In genomic region chr15:57054351-57054750, GRCh38 we compare ENCODE assay signal across 29 cellular contexts.
DNase-seq lines count a peak whose midpoint lies in the region; ATAC-seq and FAIRE-seq lines count a peak whose summit lies in the region.
"Had no signal": no experiment of that assay in that cellular context is flagged by ENCODE, and none has a peak within 500 bp of the region (broad histone marks: within the 10 kb centered on the region; RNA-seq: fewer than 3 reads in every experiment).

No MANE protein-coding gene starts in this region.

- H3K27ac Mint-ChIP-seq in stimulated activated naive B cell treated with anti-CD40 and anti-IgM and Interleukin-4, amounts not matched to agents 10 μg/mL and 1 μg/mL and 100 μg/mL, for 72 hours: peak overlapping the region; percentile 25
- H3K27ac Mint-ChIP-seq: activated CD4-positive, alpha-beta T cell treated with anti-CD3 and anti-CD28 coated beads, Interleukin-2, amount 10 ng/mL, durations not matched to agents 7 days and 5 days; natural killer cell treated with Interleukin-12 subunit alpha and Interleukin-12 subunit beta and Interleukin-15 and Interleukin-18, amount 100 ng/mL, for 72 hours; stimulated activated memory B cell treated with anti-CD40 and anti-IgM and Interleukin-4, amounts not matched to agents 10 μg/mL and 1 μg/mL and 100 μg/mL, for 72 hours had no signal

- DNase-seq in DMS79 (lab: John Stamatoyannopoulos, UW) (peak; percentile 27), DMS79 treated with DMSO at 0.1 percent for 48 hours (lab: John Stamatoyannopoulos, UW) (no peak), SK-N-MC (ENCODE audit: low read depth, low spot score) (no peak), left kidney (ENCODE audit: low read depth, low spot score) (peak; percentile 38), urothelium cell line (ENCODE audit: low spot score) (no peak), frontal cortex (ENCODE audit: low spot score in 2 of 2) (no peak)
- no peak for DNase-seq in stimulated activated naive B cell treated with anti-CD40 and anti-IgM and Interleukin-4, amounts not matched to agents 10 μg/mL and 1 μg/mL and 100 μg/mL, for 72 hours
- DNase-seq: activated CD4-positive, alpha-beta T cell treated with anti-CD3 and anti-CD28 coated beads, Interleukin-2, amount 10 ng/mL, durations not matched to agents 7 days and 5 days; activated gamma-delta T cell treated with Interleukin-2 at 50 U/mL for 16 hours; activated T-cell treated with anti-CD3 and anti-CD28 coated beads, Interleukin-2, amount 50 U/mL, for 4 hours; CD4-positive, CD25-positive, alpha-beta regulatory T cell; IMR-90; left ventricle myocardium superior; midbrain; NCI-H1436 treated with DMSO at 0.1 percent for 48 hours; NCI-H510A; ovary; Peyer's patch; stimulated activated CD4-positive, alpha-beta T cell treated with anti-CD3 and anti-CD28 coated beads, Interleukin-12 subunit alpha, Interleukin-12 subunit beta, amount 100 ng/mL, for 4 hours; stimulated activated CD4-positive, alpha-beta T cell treated with anti-CD3 and anti-CD28 coated beads, Interleukin-4, amount 100 ng/mL, for 4 hours; testis had no signal

- H3K9me3 Mint-ChIP-seq in stimulated activated naive B cell treated with anti-CD40 and anti-IgM and Interleukin-4, amounts not matched to agents 10 μg/mL and 1 μg/mL and 100 μg/mL, for 72 hours: no peaks in the 10 kb centered on the region
- H3K9me3 Mint-ChIP-seq: activated T-cell treated with anti-CD3 and anti-CD28 coated beads, Interleukin-2, amount 50 U/mL, for 4 hours; central memory CD8-positive, alpha-beta T cell; natural killer cell treated with Interleukin-12 subunit alpha and Interleukin-12 subunit beta and Interleukin-15 and Interleukin-18, amount 100 ng/mL, for 72 hours; stimulated activated memory B cell treated with anti-CD40 and anti-IgM and Interleukin-4, amounts not matched to agents 10 μg/mL and 1 μg/mL and 100 μg/mL, for 72 hours had no signal

- no peaks in the 10 kb centered on the region for H3K27me3 Mint-ChIP-seq in stimulated activated naive B cell treated with anti-CD40 and anti-IgM and Interleukin-4, amounts not matched to agents 10 μg/mL and 1 μg/mL and 100 μg/mL, for 72 hours
- H3K27me3 Mint-ChIP-seq: activated CD4-positive, alpha-beta T cell treated with anti-CD3 and anti-CD28 coated beads, Interleukin-2, amount 10 ng/mL, durations not matched to agents 7 days and 5 days; CD4-positive, CD25-positive, alpha-beta regulatory T cell; central memory CD8-positive, alpha-beta T cell; natural killer cell treated with Interleukin-12 subunit alpha and Interleukin-12 subunit beta and Interleukin-15 and Interleukin-18, amount 100 ng/mL, for 72 hours; stimulated activated memory B cell treated with anti-CD40 and anti-IgM and Interleukin-4, amounts not matched to agents 10 μg/mL and 1 μg/mL and 100 μg/mL, for 72 hours had no signal

- no peak overlapping the region for H3K9ac ChIP-seq in SK-N-MC (ENCODE audit: insufficient read length)

- peaks cover 3 to 11% of the 10 kb centered on the region in 2 donors for H3K36me3 Mint-ChIP-seq in stimulated activated naive B cell treated with anti-CD40 and anti-IgM and Interleukin-4, amounts not matched to agents 10 μg/mL and 1 μg/mL and 100 μg/mL, for 72 hours
- H3K36me3 Mint-ChIP-seq: natural killer cell treated with Interleukin-12 subunit alpha and Interleukin-12 subunit beta and Interleukin-15 and Interleukin-18, amount 100 ng/mL, for 72 hours had no signal

- H3K4me3 Mint-ChIP-seq in stimulated activated naive B cell treated with anti-CD40 and anti-IgM and Interleukin-4, amounts not matched to agents 10 μg/mL and 1 μg/mL and 100 μg/mL, for 72 hours: no peak overlapping the region
- H3K4me3 Mint-ChIP-seq: activated CD4-positive, alpha-beta T cell treated with anti-CD3 and anti-CD28 coated beads, Interleukin-2, amount 10 ng/mL, durations not matched to agents 7 days and 5 days; activated T-cell treated with anti-CD3 and anti-CD28 coated beads, Interleukin-2, amount 50 U/mL, for 4 hours; central memory CD8-positive, alpha-beta T cell; natural killer cell treated with Interleukin-12 subunit alpha and Interleukin-12 subunit beta and Interleukin-15 and Interleukin-18, amount 100 ng/mL, for 72 hours; stimulated activated memory B cell treated with anti-CD40 and anti-IgM and Interleukin-4, amounts not matched to agents 10 μg/mL and 1 μg/mL and 100 μg/mL, for 72 hours had no signal

- H3K9me3 ChIP-seq in SK-N-MC (ENCODE audit: low read depth, low read length): peaks cover 5% of the 10 kb centered on the region; the same call in 1 of the 2 replicates
- H3K9me3 ChIP-seq: ovary, Peyer's patch, right atrium auricular region, testis had no signal

- H3K36me3 ChIP-seq in SK-N-MC (ENCODE audit: insufficient read depth, low read length): peaks cover 5% of the 10 kb centered on the region; the same call in 1 of the 2 replicates
- H3K36me3 ChIP-seq: ovary, Peyer's patch, right atrium auricular region had no signal

- H3K4me1 Mint-ChIP-seq in stimulated activated naive B cell treated with anti-CD40 and anti-IgM and Interleukin-4, amounts not matched to agents 10 μg/mL and 1 μg/mL and 100 μg/mL, for 72 hours: peaks cover 31 to 62% of the 10 kb centered on the region in 2 donors

- H3K4me3 ChIP-seq in SK-N-MC: peak overlapping the region; percentile 27
- H3K4me3 ChIP-seq: ovary, Peyer's patch, right atrium auricular region, testis had no signal

- H3K27ac ChIP-seq in SK-N-MC: peak overlapping the region; percentile 12
- H3K27ac ChIP-seq: 22Rv1, ovary, right atrium auricular region, testis had no signal

- FAIRE-seq in urothelium cell line (lab: Jason Lieb, UNC) (no peak), frontal cortex (lab: Jason Lieb, UNC) (no peak)
- FAIRE-seq: GM12892, H54 had no signal

- ATAC-seq in stimulated activated naive B cell treated with anti-CD40 and anti-IgM and Interleukin-4, amounts not matched to agents 10 μg/mL and 1 μg/mL and 100 μg/mL, for 72 hours (replicated peaks): no peak
- no peak for ATAC-seq in GM18858 (IDR thresholded peaks at IDR 0.05; ENCODE audit: unreplicated experiment)
- ATAC-seq: activated T-cell treated with anti-CD3 and anti-CD28 coated beads, Interleukin-2, amount 50 U/mL, for 4 hours; left ventricle myocardium superior; natural killer cell treated with Interleukin-12 subunit alpha and Interleukin-12 subunit beta and Interleukin-15 and Interleukin-18, amount 100 ng/mL, for 72 hours; stimulated activated memory B cell treated with anti-CD40 and anti-IgM and Interleukin-4, amounts not matched to agents 10 μg/mL and 1 μg/mL and 100 μg/mL, for 72 hours had no signal

Comparison
In these comparisons a context has a peak if more than half of its experiments do, and no peak if none do; other contexts are left out.
1. DNase-seq: peak in DMS79 (single experiment) and left kidney (single experiment); none in DMS79 treated with DMSO at 0.1 percent for 48 hours (single experiment), SK-N-MC (single experiment), stimulated activated naive B cell treated with anti-CD40 and anti-IgM and Interleukin-4, amounts not matched to agents 10 μg/mL and 1 μg/mL and 100 μg/mL, for 72 hours (single experiment), urothelium cell line (single experiment) and frontal cortex (0 of 2).